ENCODE assay signal across 23 cellular contexts in the genomic region with DNA sequence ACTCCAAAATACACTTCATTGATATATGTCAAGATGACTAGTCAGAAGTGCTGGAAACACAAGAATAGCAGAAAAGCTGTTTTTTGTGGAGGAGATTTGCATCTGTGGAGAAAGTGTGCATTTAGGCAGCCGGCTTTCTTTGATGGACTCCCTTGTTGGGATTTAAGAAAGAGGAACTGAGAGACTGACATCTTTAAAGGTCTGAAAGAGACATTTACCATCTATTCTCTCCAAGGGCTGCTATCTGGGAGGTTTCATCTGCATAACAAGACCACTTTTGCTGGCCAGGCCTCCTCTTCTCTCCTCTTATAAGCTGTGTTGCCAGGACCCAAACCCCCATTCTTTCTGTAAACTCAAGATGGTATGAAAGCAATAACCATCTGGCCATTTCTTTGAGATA.
DNase-seq lines count a peak whose midpoint lies in the region; ATAC-seq and TF ChIP-seq lines count a peak whose summit lies in the region.
"Had no signal": no experiment of that assay in that cellular context is flagged by ENCODE, and none has a peak within 500 bp of the region (broad histone marks: within the 10 kb centered on the region; RNA-seq: fewer than 3 reads in every experiment).

No MANE protein-coding gene starts in this region.

- H3K4me3 ChIP-seq in HUES48 (ENCODE audit: low read depth, low read length) (peak overlapping the region; percentile 21; the same call in 1 of the 2 replicates), OCI-LY1 (ENCODE audit: low read depth, low read length, poor library complexity, severe bottlenecking) (no peak overlapping the region)
- H3K4me3 ChIP-seq: GM23248, HAP-1, K562 had no signal

- H3K4me3 Mint-ChIP-seq in neural crest cell, result peak overlapping the region; percentile 16
- H3K4me3 Mint-ChIP-seq in activated T-cell treated with anti-CD3 and anti-CD28 coated beads, Interleukin-2, amount 50 U/mL, for 4 hours, result no peak overlapping the region
- H3K4me3 Mint-ChIP-seq: CD4-positive, alpha-beta memory T cell; T-helper 1 cell treated with Interleukin-12 subunit alpha and Interleukin-12 subunit beta and Interleukin-4 antibody, amounts not matched to agents 30 μg/mL and 1 μg/mL, for 36 hours had no signal

- DNase-seq in neural crest cell (ENCODE audit: low read depth, low spot score) (no peak), superior temporal gyrus (ENCODE audit: extremely low spot score) (no peak), NCI-H526 treated with DMSO at 0.1 percent for 48 hours (lab: John Stamatoyannopoulos, UW) (no peak)
- no peak for DNase-seq in stimulated activated CD4-positive, alpha-beta T cell treated with anti-CD3 and anti-CD28 coated beads, Interleukin-4, amount 100 ng/mL, for 24 hours
- DNase-seq in activated T-cell treated with anti-CD3 and anti-CD28 coated beads, Interleukin-2, amount 50 U/mL, for 4 hours, result no peak
- DNase-seq: Caco-2; CD4-positive, alpha-beta memory T cell; DMS 273 treated with DMSO at 0.1 percent for 48 hours; DMS79 treated with DMSO at 0.1 percent for 48 hours; GM23248; NCI-H1105 treated with DMSO at 0.1 percent for 48 hours; NCI-H2029 treated with DMSO at 0.1 percent for 48 hours; NCI-H226; NCI-H510A treated with DMSO at 0.1 percent for 48 hours; NCI-H82; PC-3; SHP77 had no signal

- H3K4me2 ChIP-seq in OCI-LY1 (ENCODE audit: low read length), result peak overlapping the region; percentile 37

- H3K27me3 Mint-ChIP-seq in neural crest cell (ENCODE audit: low read depth), result no peaks in the 10 kb centered on the region
- H3K27me3 Mint-ChIP-seq in activated T-cell treated with anti-CD3 and anti-CD28 coated beads, Interleukin-2, amount 50 U/mL, for 4 hours (ENCODE audit: low read depth), result no peaks in the 10 kb centered on the region
- H3K27me3 Mint-ChIP-seq: CD4-positive, alpha-beta memory T cell had no signal

- H3K27ac Mint-ChIP-seq in neural crest cell (ENCODE audit: unreplicated experiment), result peak overlapping the region; percentile 7
- H3K27ac Mint-ChIP-seq: CD4-positive, alpha-beta memory T cell; T-helper 1 cell treated with Interleukin-12 subunit alpha and Interleukin-12 subunit beta and Interleukin-4 antibody, amounts not matched to agents 30 μg/mL and 1 μg/mL, for 36 hours had no signal

- H3F3A ChIP-seq in OCI-LY1 (ENCODE audit: insufficient read depth, low read length), result no peaks in the 10 kb centered on the region

- H2AFZ ChIP-seq in OCI-LY1 (ENCODE audit: low read length), result no peak overlapping the region
- H2AFZ ChIP-seq: GM23248 had no signal

- no peaks in the 10 kb centered on the region for H3K9me2 ChIP-seq in OCI-LY1 (ENCODE audit: low read depth, low read length)

- peak; percentile 72 for ATAC-seq in GM18861 (IDR thresholded peaks at IDR 0.05; ENCODE audit: unreplicated experiment)
- ATAC-seq in activated T-cell treated with anti-CD3 and anti-CD28 coated beads, Interleukin-2, amount 50 U/mL, for 4 hours, result no peak
- ATAC-seq: K562, PC-3 had no signal

- no peaks in the 10 kb centered on the region for H3K36me3 ChIP-seq in HUES48 (ENCODE audit: control insufficient read depth, insufficient read depth, low read length)
- no peaks in the 10 kb centered on the region for H3K36me3 ChIP-seq in OCI-LY1 (ENCODE audit: insufficient read depth, low read length)
- H3K36me3 ChIP-seq: HAP-1 had no signal

- H3K9me3 ChIP-seq in HUES48 (ENCODE audit: control insufficient read depth, insufficient read depth, low read length) (no peaks in the 10 kb centered on the region), OCI-LY1 (ENCODE audit: low read length) (no peaks in the 10 kb centered on the region)
- H3K9me3 ChIP-seq: Caco-2, HAP-1 had no signal

- H3K9ac ChIP-seq in HUES48 (ENCODE audit: low read depth, low read length), result no peak overlapping the region
- no peak overlapping the region for H3K9ac ChIP-seq in OCI-LY1 (ENCODE audit: low read length)
- H3K9ac ChIP-seq: GM23248 had no signal

- H3K4me1 Mint-ChIP-seq in neural crest cell, result peaks cover 23% of the 10 kb centered on the region
- H3K4me1 Mint-ChIP-seq in activated T-cell treated with anti-CD3 and anti-CD28 coated beads, Interleukin-2, amount 50 U/mL, for 4 hours (ENCODE audit: low read depth), result no peaks in the 10 kb centered on the region
- H3K4me1 Mint-ChIP-seq: CD4-positive, alpha-beta memory T cell had no signal

- H3K36me3 Mint-ChIP-seq in neural crest cell (ENCODE audit: low read depth), result no peaks in the 10 kb centered on the region
- no peaks in the 10 kb centered on the region for H3K36me3 Mint-ChIP-seq in activated T-cell treated with anti-CD3 and anti-CD28 coated beads, Interleukin-2, amount 50 U/mL, for 4 hours (ENCODE audit: insufficient read depth)
- H3K36me3 Mint-ChIP-seq: CD4-positive, alpha-beta memory T cell had no signal

- no peaks in the 10 kb centered on the region for H3K27me3 ChIP-seq in HUES48 (ENCODE audit: control insufficient read depth, insufficient read depth, low read length)
- H3K27me3 ChIP-seq in OCI-LY1 (ENCODE audit: insufficient read depth, low read length), result no peaks in the 10 kb centered on the region

- TF ChIP-seq CTCF in OCI-LY1 (IDR thresholded peaks at IDR 0.05; ENCODE audit: low read length), result no peak
- no peak for TF ChIP-seq CTCF in neural crest cell (conservative IDR thresholded peaks at IDR 0.05)

- H3K27ac ChIP-seq in HUES48 (ENCODE audit: low read depth, low read length), result peak overlapping the region; percentile 14
- H3K27ac ChIP-seq in OCI-LY1 (ENCODE audit: low read depth, low read length, poor library complexity, severe bottlenecking), result peak overlapping the region; percentile 79
- H3K27ac ChIP-seq: GM23248 had no signal

- no peaks in the 10 kb centered on the region for H3K9me3 Mint-ChIP-seq in neural crest cell
- no peaks in the 10 kb centered on the region for H3K9me3 Mint-ChIP-seq in activated T-cell treated with anti-CD3 and anti-CD28 coated beads, Interleukin-2, amount 50 U/mL, for 4 hours

- H3K79me2 ChIP-seq in OCI-LY1 (ENCODE audit: insufficient read depth, low read length), result no peaks in the 10 kb centered on the region

- H3K4me1 ChIP-seq in HUES48 (ENCODE audit: control insufficient read depth, insufficient read depth, low read length) (peaks cover 8% of the 10 kb centered on the region; the same call in 1 of the 2 replicates), OCI-LY1 (ENCODE audit: insufficient read depth, low read length, severe bottlenecking) (peaks cover 39% of the 10 kb centered on the region)
- H3K4me1 ChIP-seq: Caco-2, HAP-1 had no signal

- no peaks in the 10 kb centered on the region for H4K20me1 ChIP-seq in OCI-LY1 (ENCODE audit: insufficient read depth, low read length)
